Comparison of ENCODE assay signal across 8 cellular contexts in the genomic region with DNA sequence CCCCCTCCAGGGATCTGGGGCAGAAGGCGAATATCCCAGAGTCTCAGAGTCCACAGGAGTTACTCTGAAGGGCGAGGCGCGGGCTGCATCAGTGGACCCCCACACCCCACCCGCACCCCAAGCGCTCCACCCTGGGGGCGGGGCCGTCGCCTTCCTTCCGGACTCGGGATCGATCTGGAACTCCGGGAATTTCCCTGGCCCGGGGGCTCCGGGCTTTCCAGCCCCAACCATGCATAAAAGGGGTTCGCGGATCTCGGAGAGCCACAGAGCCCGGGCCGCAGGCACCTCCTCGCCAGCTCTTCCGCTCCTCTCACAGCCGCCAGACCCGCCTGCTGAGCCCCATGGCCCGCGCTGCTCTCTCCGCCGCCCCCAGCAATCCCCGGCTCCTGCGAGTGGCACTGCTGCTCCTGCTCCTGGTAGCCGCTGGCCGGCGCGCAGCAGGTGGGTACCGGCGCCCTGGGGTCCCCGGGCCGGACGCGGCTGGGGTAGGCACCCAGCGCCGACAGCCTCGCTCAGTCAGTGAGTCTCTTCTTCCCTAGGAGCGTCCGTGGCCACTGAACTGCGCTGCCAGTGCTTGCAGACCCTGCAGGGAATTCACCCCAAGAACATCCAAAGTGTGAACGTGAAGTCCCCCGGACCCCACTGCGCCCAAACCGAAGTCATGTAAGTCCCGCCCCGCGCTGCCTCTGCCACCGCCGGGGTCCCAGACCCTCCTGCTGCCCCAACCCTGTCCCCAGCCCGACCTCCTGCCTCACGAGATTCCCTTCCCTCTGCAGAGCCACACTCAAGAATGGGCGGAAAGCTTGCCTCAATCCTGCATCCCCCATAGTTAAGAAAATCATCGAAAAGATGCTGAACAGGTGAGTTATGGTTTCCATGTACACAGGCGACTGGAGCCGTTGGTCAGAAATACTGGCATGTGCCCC. TPM values are rescaled to one million over a fixed set of nuclear protein-coding genes. Genes with fewer than 3 reads are reported as not detected.
A peak's percentile ranks its signal among the peaks of the same experiment; 100 is the strongest.
DNase-seq lines count a peak whose midpoint lies in the region; FAIRE-seq and TF ChIP-seq lines count a peak whose summit lies in the region.

CXCL1 (plus strand) TSS at position 264 of the 926 bp plus-strand sequence; CDS start at position 342, 78 bp downstream.

- H3K4me3 ChIP-seq in fibroblast of pulmonary artery (replicated peaks; ENCODE audit: low read depth, low read length) (peak within 1 kb of the TSS; percentile 67), neural cell (ENCODE audit: low read length) (peak within 1 kb of the TSS; percentile 67)

- H3K9me2 ChIP-seq in neural cell (ENCODE audit: insufficient read depth, low read length) = no peaks in the 10 kb centered on the region

- no peaks in the 10 kb centered on the region for H4K20me1 ChIP-seq in neural cell (ENCODE audit: insufficient read depth)

- peak; percentile 35 for DNase-seq in Daoy (ENCODE audit: low read depth)
- peak; percentile 11 for DNase-seq in RCC 7860 (ENCODE audit: low spot score)
- peak; percentile 73 for DNase-seq in fibroblast of pulmonary artery (ENCODE audit: low read depth)
- DNase-seq in GM10266 (ENCODE audit: extremely low spot score) = no peak
- no peak for DNase-seq in activated CD4-positive, alpha-beta T cell treated with anti-CD3 and anti-CD28 coated beads, Interleukin-2, amount 50 U/mL, for 4 hours
- DNase-seq in activated CD8-positive, alpha-beta memory T cell treated with anti-CD3 and anti-CD28 coated beads, Interleukin-2, amount 50 U/mL, for 4 hours = no peak
- no peak for DNase-seq in SHP77 treated with DMSO at 0.1 percent for 48 hours (lab: John Stamatoyannopoulos, UW)

- H3K27ac ChIP-seq in neural cell (ENCODE audit: low read length) = no peak within 1 kb of the TSS

- no peaks in the 10 kb centered on the region for H3K36me3 ChIP-seq in neural cell (ENCODE audit: insufficient read depth, low read length)

- TF ChIP-seq EP300 in neural cell (conservative IDR thresholded peaks at IDR 0.05; ENCODE audit: poor library complexity, severe bottlenecking) = no peak

- H3K27me3 ChIP-seq in neural cell (ENCODE audit: insufficient read depth, low read depth, low read length) = peaks cover 27% of the 10 kb centered on the region

- H2AFZ ChIP-seq in neural cell (ENCODE audit: low read depth, low read length) = no peak within 1 kb of the TSS

- no peak within 1 kb of the TSS for H3K9ac ChIP-seq in neural cell (ENCODE audit: low read length)

- no peak for TF ChIP-seq RAD21 in neural cell (conservative IDR thresholded peaks at IDR 0.05)

- no peaks in the 10 kb centered on the region for H3K79me2 ChIP-seq in neural cell (replicated peaks; ENCODE audit: insufficient read depth, low read length)

- no peak for FAIRE-seq in RCC 7860 (lab: Jason Lieb, UNC)

- TF ChIP-seq CTCF in fibroblast of pulmonary artery (IDR thresholded peaks at IDR 0.05; ENCODE audit: low read length, missing control alignments) (no peak), neural cell (IDR thresholded peaks at IDR 0.05; ENCODE audit: poor library complexity, severe bottlenecking) (no peak), GM10266 (IDR thresholded peaks at IDR 0.05; ENCODE audit: control insufficient read depth, insufficient read depth, low read depth, missing control alignments) (no peak)

- no peak within 1 kb of the TSS for H3K4me2 ChIP-seq in neural cell (ENCODE audit: low read length)

- no peaks in the 10 kb centered on the region for H3K9me3 ChIP-seq in neural cell (ENCODE audit: low read length)

- no peaks in the 10 kb centered on the region for H3F3A ChIP-seq in neural cell (ENCODE audit: insufficient read depth, low read length, poor library complexity, severe bottlenecking)

TF ChIP-seq in neural cell, 6 proteins besides CTCF, POLR2A, EP300 and RAD21:
- TF ChIP-seq TAF1 (IDR thresholded peaks at IDR 0.05; ENCODE audit: low read depth) (no peak), SMC3 (conservative IDR thresholded peaks at IDR 0.05; ENCODE audit: poor library complexity) (no peak), MXI1 (conservative IDR thresholded peaks at IDR 0.05; ENCODE audit: poor library complexity, severe bottlenecking) (no peak)

RNA-seq across cellular contexts. Expression of gene CXCL1, which starts in this region (rescaled TPM):
- total RNA-seq in Daoy (2014; rRNA removed; shearing (Covaris generic)) = 16.7 and 21.4 TPM in 2 replicates
- not detected in 2 replicates for polyA plus RNA-seq in neural cell
- polyA minus RNA-seq in neural cell = not detected in 2 replicates

Comparison
In these comparisons a context has a peak if more than half of its experiments do, and no peak if none do; other contexts are left out.
1. DNase-seq: peak in Daoy (single experiment), RCC 7860 (single experiment) and fibroblast of pulmonary artery (single experiment); none in GM10266 (single experiment), activated CD4-positive, alpha-beta T cell treated with anti-CD3 and anti-CD28 coated beads, Interleukin-2, amount 50 U/mL, for 4 hours (0 of 2), activated CD8-positive, alpha-beta memory T cell treated with anti-CD3 and anti-CD28 coated beads, Interleukin-2, amount 50 U/mL, for 4 hours (single experiment) and SHP77 treated with DMSO at 0.1 percent for 48 hours (single experiment).